In the genomic region with DNA sequence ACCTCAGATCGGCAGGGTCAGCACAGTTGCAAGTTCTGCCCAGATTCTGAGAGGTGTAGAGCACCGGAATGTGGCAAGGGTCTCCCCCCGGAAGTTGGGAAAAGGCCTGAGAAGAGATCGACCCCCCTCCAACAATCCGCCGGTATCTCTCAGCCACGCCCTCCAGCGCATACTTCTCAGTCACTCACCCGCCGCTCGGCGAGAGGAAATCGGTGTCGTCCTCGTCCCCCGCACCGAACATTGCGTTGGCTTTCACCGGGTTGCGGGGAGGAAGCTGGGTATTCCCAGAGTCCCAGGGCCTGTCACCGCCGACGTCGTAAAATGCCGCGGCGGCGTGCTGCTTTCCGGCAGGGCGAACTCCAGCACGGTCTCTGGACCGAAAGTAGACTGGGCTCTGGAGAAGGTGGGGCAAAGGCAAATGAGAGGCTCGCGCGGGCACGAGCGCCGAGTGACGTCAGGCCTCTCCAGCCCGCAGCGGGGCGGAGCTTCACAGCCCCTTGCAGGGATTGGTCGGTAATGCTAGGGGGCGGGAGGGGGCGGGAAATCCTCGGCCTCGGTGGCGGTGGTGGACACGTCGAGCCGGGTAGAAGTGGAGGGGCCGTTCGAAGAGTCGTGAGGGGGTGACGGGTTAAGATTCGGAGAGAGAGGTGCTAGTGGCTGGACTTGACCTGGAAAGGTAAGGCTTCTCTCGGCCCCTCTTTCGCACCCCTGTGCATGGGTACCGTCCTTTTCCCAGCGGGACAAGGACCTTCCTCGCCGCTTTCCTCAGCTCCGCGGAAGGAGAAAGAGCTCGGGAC, we compare ENCODE assay signal across 8 cellular contexts. TPM values are rescaled to one million over a fixed set of nuclear protein-coding genes. Genes with fewer than 3 reads are reported as not detected.
A peak's percentile ranks its signal among the peaks of the same experiment; 100 is the strongest.
DNase-seq lines count a peak whose midpoint lies in the region; TF ChIP-seq lines count a peak whose summit lies in the region.

A gene with protein sequence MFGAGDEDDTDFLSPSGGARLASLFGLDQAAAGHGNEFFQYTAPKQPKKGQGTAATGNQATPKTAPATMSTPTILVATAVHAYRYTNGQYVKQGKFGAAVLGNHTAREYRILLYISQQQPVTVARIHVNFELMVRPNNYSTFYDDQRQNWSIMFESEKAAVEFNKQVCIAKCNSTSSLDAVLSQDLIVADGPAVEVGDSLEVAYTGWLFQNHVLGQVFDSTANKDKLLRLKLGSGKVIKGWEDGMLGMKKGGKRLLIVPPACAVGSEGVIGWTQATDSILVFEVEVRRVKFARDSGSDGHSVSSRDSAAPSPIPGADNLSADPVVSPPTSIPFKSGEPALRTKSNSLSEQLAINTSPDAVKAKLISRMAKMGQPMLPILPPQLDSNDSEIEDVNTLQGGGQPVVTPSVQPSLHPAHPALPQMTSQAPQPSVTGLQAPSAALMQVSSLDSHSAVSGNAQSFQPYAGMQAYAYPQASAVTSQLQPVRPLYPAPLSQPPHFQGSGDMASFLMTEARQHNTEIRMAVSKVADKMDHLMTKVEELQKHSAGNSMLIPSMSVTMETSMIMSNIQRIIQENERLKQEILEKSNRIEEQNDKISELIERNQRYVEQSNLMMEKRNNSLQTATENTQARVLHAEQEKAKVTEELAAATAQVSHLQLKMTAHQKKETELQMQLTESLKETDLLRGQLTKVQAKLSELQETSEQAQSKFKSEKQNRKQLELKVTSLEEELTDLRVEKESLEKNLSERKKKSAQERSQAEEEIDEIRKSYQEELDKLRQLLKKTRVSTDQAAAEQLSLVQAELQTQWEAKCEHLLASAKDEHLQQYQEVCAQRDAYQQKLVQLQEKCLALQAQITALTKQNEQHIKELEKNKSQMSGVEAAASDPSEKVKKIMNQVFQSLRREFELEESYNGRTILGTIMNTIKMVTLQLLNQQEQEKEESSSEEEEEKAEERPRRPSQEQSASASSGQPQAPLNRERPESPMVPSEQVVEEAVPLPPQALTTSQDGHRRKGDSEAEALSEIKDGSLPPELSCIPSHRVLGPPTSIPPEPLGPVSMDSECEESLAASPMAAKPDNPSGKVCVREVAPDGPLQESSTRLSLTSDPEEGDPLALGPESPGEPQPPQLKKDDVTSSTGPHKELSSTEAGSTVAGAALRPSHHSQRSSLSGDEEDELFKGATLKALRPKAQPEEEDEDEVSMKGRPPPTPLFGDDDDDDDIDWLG (minus strand): TSS at position 275 of the 797 bp plus-strand sequence. CDS start 34 bp downstream, at position 241.
SLC31A1 (plus strand) TSS at position 542 of the 797 bp plus-strand sequence. CDS start 34,605 bp downstream, outside the sequence.

- H3F3A ChIP-seq in neural cell (ENCODE audit: insufficient read depth, low read length, poor library complexity, severe bottlenecking): no peaks in the 10 kb centered on the region

- H3K4me2 ChIP-seq in neural cell (ENCODE audit: low read length): peak within 1 kb of the TSS; percentile 84

- peak within 1 kb of the TSS; percentile 84 for H3K27ac ChIP-seq in neural cell (ENCODE audit: low read length)
- H3K27ac ChIP-seq in stomach: peak within 1 kb of the TSS; percentile 79 to 93 (median 90)

- 0 to 1% (median 1%) methylated on average over 39 to 65 of the region's 65 CpGs for WGBS in stomach, 5 donors

- H2AFZ ChIP-seq in neural cell (ENCODE audit: low read depth, low read length): peak within 1 kb of the TSS; percentile 96

- no peak for TF ChIP-seq CTCF in neural cell (IDR thresholded peaks at IDR 0.05; ENCODE audit: poor library complexity, severe bottlenecking)
- no peak for TF ChIP-seq CTCF in stomach (IDR thresholded peaks at IDR 0.05)

- peaks cover 34% of the 10 kb centered on the region for H3K79me2 ChIP-seq in neural cell (replicated peaks; ENCODE audit: insufficient read depth, low read length)

- intact Hi-C loops in stomach (cut with DNase I; ENCODE audit: low total_unique reads): no loop called here

- TF ChIP-seq RAD21 in neural cell (conservative IDR thresholded peaks at IDR 0.05): no peak

- H3K27me3 ChIP-seq in H7 (ENCODE audit: control insufficient read depth, insufficient read depth, low read length): no peaks in the 10 kb centered on the region
- H3K27me3 ChIP-seq in neural cell (ENCODE audit: insufficient read depth, low read depth, low read length): no peaks in the 10 kb centered on the region
- H3K27me3 ChIP-seq in stomach: no peaks in the 10 kb centered on the region

- TF ChIP-seq EP300 in neural cell (conservative IDR thresholded peaks at IDR 0.05; ENCODE audit: poor library complexity, severe bottlenecking) (peak; percentile 41), stomach (IDR thresholded peaks at IDR 0.05) (no peak)

- H3K4me3 ChIP-seq in H7 (ENCODE audit: insufficient read depth, low read depth, low read length) (peak within 1 kb of the TSS; percentile 88), neural cell (ENCODE audit: low read length) (peak within 1 kb of the TSS; percentile 83), stomach (peak within 1 kb of the TSS; percentile 71 to 75 (median 72))

- DNase-seq in ELF-1 (ENCODE audit: low read depth, low spot score) (peak; percentile 100), H7 (peak; percentile 97), M059J (ENCODE audit: low read depth) (peak; percentile 98), SHP77 (lab: John Stamatoyannopoulos, UW) (peak; percentile 96), activated gamma-delta T cell (lab: John Stamatoyannopoulos, UW) (peak; percentile 95), fibroblast of the conjunctiva (ENCODE audit: low read depth) (peak; percentile 97), stomach (peak; percentile 99)

- H3K9me2 ChIP-seq in neural cell (ENCODE audit: insufficient read depth, low read length): no peaks in the 10 kb centered on the region

- peak within 1 kb of the TSS; percentile 75 for H3K9ac ChIP-seq in neural cell (ENCODE audit: low read length)

- H3K9me3 ChIP-seq in neural cell (ENCODE audit: low read length): no peaks in the 10 kb centered on the region
- no peaks in the 10 kb centered on the region for H3K9me3 ChIP-seq in stomach

- peak in 2 of 4 donors; percentile 42 to 46 for TF ChIP-seq POLR2A in stomach (IDR thresholded peaks at IDR 0.05)

- peaks cover 31 to 71% (median 49%) of the 10 kb centered on the region in 4 donors for H3K4me1 ChIP-seq in stomach

- no peaks in the 10 kb centered on the region for H4K20me1 ChIP-seq in neural cell (ENCODE audit: insufficient read depth)

- H3K36me3 ChIP-seq in H7 (replicated peaks; ENCODE audit: control insufficient read depth, insufficient read depth, low read length): no peaks in the 10 kb centered on the region
- peaks cover 7% of the 10 kb centered on the region for H3K36me3 ChIP-seq in neural cell (ENCODE audit: insufficient read depth, low read length)
- no peaks in the 10 kb centered on the region for H3K36me3 ChIP-seq in stomach

TF ChIP-seq in neural cell, 6 proteins besides CTCF, POLR2A, EP300 and RAD21:
- TF ChIP-seq EZH2 (IDR thresholded peaks at IDR 0.05; ENCODE audit: borderline replicate concordance, insufficient read depth, low read length, poor library complexity, severe bottlenecking) (no peak), POLR2AphosphoS5 (IDR thresholded peaks at IDR 0.05) (peak; percentile 84), MXI1 (conservative IDR thresholded peaks at IDR 0.05; ENCODE audit: poor library complexity, severe bottlenecking) (peak; percentile 76), SMC3 (conservative IDR thresholded peaks at IDR 0.05; ENCODE audit: poor library complexity) (peak; percentile 18), TAF1 (IDR thresholded peaks at IDR 0.05; ENCODE audit: low read depth) (peak; percentile 97)
- TF ChIP-seq, protein P1, sequence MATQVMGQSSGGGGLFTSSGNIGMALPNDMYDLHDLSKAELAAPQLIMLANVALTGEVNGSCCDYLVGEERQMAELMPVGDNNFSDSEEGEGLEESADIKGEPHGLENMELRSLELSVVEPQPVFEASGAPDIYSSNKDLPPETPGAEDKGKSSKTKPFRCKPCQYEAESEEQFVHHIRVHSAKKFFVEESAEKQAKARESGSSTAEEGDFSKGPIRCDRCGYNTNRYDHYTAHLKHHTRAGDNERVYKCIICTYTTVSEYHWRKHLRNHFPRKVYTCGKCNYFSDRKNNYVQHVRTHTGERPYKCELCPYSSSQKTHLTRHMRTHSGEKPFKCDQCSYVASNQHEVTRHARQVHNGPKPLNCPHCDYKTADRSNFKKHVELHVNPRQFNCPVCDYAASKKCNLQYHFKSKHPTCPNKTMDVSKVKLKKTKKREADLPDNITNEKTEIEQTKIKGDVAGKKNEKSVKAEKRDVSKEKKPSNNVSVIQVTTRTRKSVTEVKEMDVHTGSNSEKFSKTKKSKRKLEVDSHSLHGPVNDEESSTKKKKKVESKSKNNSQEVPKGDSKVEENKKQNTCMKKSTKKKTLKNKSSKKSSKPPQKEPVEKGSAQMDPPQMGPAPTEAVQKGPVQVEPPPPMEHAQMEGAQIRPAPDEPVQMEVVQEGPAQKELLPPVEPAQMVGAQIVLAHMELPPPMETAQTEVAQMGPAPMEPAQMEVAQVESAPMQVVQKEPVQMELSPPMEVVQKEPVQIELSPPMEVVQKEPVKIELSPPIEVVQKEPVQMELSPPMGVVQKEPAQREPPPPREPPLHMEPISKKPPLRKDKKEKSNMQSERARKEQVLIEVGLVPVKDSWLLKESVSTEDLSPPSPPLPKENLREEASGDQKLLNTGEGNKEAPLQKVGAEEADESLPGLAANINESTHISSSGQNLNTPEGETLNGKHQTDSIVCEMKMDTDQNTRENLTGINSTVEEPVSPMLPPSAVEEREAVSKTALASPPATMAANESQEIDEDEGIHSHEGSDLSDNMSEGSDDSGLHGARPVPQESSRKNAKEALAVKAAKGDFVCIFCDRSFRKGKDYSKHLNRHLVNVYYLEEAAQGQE (IDR thresholded peaks at IDR 0.05; ENCODE audit: borderline replicate concordance): peak; percentile 79

RNA-seq across cellular contexts. Expression of the first gene that starts in this region (rescaled TPM):
- total RNA-seq in H7 (2014; rRNA removed; shearing (Covaris generic)): 12.9 and 15.2 TPM in 2 replicates
- total RNA-seq in M059J (2014; rRNA removed; shearing (Covaris generic)): 27.2 and 36.8 TPM in 2 replicates
- polyA plus RNA-seq in neural cell (11.2 and 12.1 TPM in 2 replicates), stomach (1 to 10 TPM; 5.5 to 9.6 (median 6.0) TPM)
- polyA minus RNA-seq in neural cell: 24.1 and 25.4 TPM in 2 replicates
- total RNA-seq in stomach: 10 to 100 TPM; 11.1 to 36.6 (median 23.8) TPM

RNA-seq across cellular contexts. Expression of gene SLC31A1, which starts in this region (rescaled TPM):
- total RNA-seq in H7 (2014; rRNA removed; shearing (Covaris generic)): 21.8 and 26.7 TPM in 2 replicates
- total RNA-seq in M059J (2014; rRNA removed; shearing (Covaris generic)): 21.4 and 34.0 TPM in 2 replicates
- polyA plus RNA-seq in neural cell: 7.0 and 7.4 TPM in 2 replicates
- polyA minus RNA-seq in neural cell: 8.0 and 10.1 TPM in 2 replicates
- total RNA-seq in stomach: 100 to 1,000 TPM in 1 of 5 donors, 10 to 100 TPM in 4; 11.1 to 106 (median 18.8) TPM
- polyA plus RNA-seq in stomach: 1 to 10 TPM; 4.7 to 8.2 (median 4.9) TPM

Comparison
In these comparisons a context has a peak if more than half of its experiments do, and no peak if none do; other contexts are left out.
1. Peak in every context shown above with its lines: DNase-seq, H3K4me3 ChIP-seq and H3K27ac ChIP-seq.